Comparison of ENCODE assay signal across 8 cellular contexts in the genomic region with DNA sequence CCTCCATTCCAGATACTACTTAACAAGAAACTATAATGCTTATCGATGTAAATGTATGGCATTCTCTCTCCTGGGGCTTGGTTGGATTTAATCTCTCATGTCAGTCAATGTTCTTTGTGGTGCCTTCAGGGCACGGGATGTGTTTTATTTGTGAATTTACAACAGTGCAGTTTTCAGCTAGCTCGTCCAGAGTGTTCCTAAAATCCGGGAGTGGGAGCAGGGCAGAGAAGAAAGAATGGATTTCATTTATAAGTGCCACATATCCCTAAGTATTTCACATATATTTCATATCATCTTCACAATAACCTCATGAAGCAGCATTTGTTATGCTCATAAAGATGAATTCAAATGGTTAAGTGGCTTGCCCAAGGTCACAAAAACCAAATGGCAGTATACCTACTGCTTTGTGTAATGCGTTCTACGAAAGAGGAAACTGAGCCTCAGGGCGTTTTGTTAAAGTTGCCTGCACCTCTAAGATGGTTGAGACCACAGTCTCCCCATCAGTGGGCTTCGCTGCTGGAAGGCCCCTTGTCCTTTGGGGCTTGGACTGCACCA.
DNase-seq lines count a peak whose midpoint lies in the region; ATAC-seq, FAIRE-seq and TF ChIP-seq lines count a peak whose summit lies in the region.

No MANE protein-coding gene starts in this region.

- H2AFZ ChIP-seq in K562 (ENCODE audit: low read depth, low read length), result peak overlapping the region; percentile 76

- peaks cover 40% of the 10 kb centered on the region for H3K4me1 Mint-ChIP-seq in CD14-positive monocyte

- TF ChIP-seq CTCF in CD14-positive monocyte (IDR thresholded peaks at IDR 0.05) (no peak), K562 (IDR thresholded peaks at IDR 0.05 in 2 of 3, conservative IDR thresholded peaks at IDR 0.05 in 1 of 3; ENCODE audit: insufficient read depth in 2 of 3, low read depth in 1 of 3, low read length in 3 of 3) (no peak)

- H3K9me1 ChIP-seq in K562 (ENCODE audit: control insufficient read depth, insufficient read depth, low read length), result no peaks in the 10 kb centered on the region

- CTCF ChIA-PET in K562 (lab: Yijun Ruan, JAX; ENCODE audit: low intra/inter-chr PET ratio), result interaction anchor here (1.9 to 3.0 kb wide), 4 partner anchors 88 to 331 kb away, joined by 14 to 27 read pairs (median 22); no protein-coding TSS in a partner anchor

- H3K27me3 Mint-ChIP-seq in CD14-positive monocyte (ENCODE audit: low read depth in 3 of 3), result no peaks in the 10 kb centered on the region

- POLR2A ChIA-PET in K562 (lab: Yijun Ruan, JAX), result interaction anchor here (0.7 to 2.1 kb wide), 12 partner anchors 10 to 317 kb away, joined by 3 to 7 read pairs (median 4); no protein-coding TSS in a partner anchor

- H3K27me3 ChIP-seq in K562 (ENCODE audit: control insufficient read depth in 2 of 2, insufficient read depth in 2 of 2, low read length in 2 of 2) (peaks cover 0 to 2% of the 10 kb centered on the region in 2 experiments; a peak in 3 of 5 replicates), mucosa of rectum (ENCODE audit: control insufficient read depth in 2 of 2, insufficient read depth in 2 of 2, low read length in 2 of 2) (no peaks in the 10 kb centered on the region)

- peaks cover 11% of the 10 kb centered on the region for H4K20me1 ChIP-seq in K562 (replicated peaks; ENCODE audit: control insufficient read depth, insufficient read depth, low read length)

- intact Hi-C loops in CD14-positive monocyte (cut with micrococcal nuclease), result loop anchor here in 1 of 2 donors (2.0 kb wide), 1 partner anchor 126 kb away; no protein-coding TSS in a partner anchor
- intact Hi-C loops in K562 (cut with micrococcal nuclease), result loop anchor here (2.0 to 5.0 kb wide), 2 partner anchors 42 to 88 kb away; no protein-coding TSS in a partner anchor
- intact Hi-C loops in head of caudate nucleus (cut with DNase I), result loop anchor here (2.0 to 5.0 kb wide), 2 partner anchors 128 to 294 kb away; no protein-coding TSS in a partner anchor

- peak overlapping the region; percentile 79 to 90; a peak in 1 of 4 replicates for H3K9ac ChIP-seq in K562 (ENCODE audit: insufficient read depth in 1 of 2, low read depth in 2 of 2, low read length in 2 of 2)
- H3K9ac ChIP-seq in mucosa of rectum (ENCODE audit: low read depth in 1 of 2, low read length in 2 of 2), result peak overlapping the region; percentile 60 to 89

- peak overlapping the region; percentile 88 to 97 (median 95) for H3K27ac Mint-ChIP-seq in CD14-positive monocyte

- peak overlapping the region; percentile 77; the same call in 1 of the 2 replicates for H3K4me3 ChIP-seq in K562
- H3K4me3 ChIP-seq in mucosa of rectum (ENCODE audit: low read length in 2 of 2), result peak overlapping the region; percentile 86 to 88

- H3K9me3 ChIP-seq in K562 (replicated peaks; ENCODE audit: control insufficient read depth, insufficient read depth, low read depth, low read length), result no peaks in the 10 kb centered on the region
- no peaks in the 10 kb centered on the region for H3K9me3 ChIP-seq in mucosa of rectum (ENCODE audit: control insufficient read depth in 2 of 2, low read length in 2 of 2)

- no peaks in the 10 kb centered on the region for H3K36me3 ChIP-seq in K562 (ENCODE audit: control insufficient read depth, insufficient read depth, low read length)
- no peaks in the 10 kb centered on the region for H3K36me3 ChIP-seq in mucosa of rectum (ENCODE audit: control insufficient read depth in 2 of 2, insufficient read depth in 2 of 2, low read length in 2 of 2)

- TF ChIP-seq RAD21 in K562 (CRISPR knock-in tag; conservative IDR thresholded peaks at IDR 0.05 in 1 of 2, IDR thresholded peaks at IDR 0.05 in 1 of 2), result no peak

- peak overlapping the region; percentile 43; the same call in 1 of the 3 replicates for H3K27ac ChIP-seq in K562 (ENCODE audit: extremely low read depth, low read depth, low read length)
- H3K27ac ChIP-seq in mucosa of rectum (ENCODE audit: low read depth in 2 of 2, low read length in 2 of 2), result peak overlapping the region; percentile 86 to 92

- H3K4me1 ChIP-seq in K562 (replicated peaks in 1 of 2; ENCODE audit: control insufficient read depth in 2 of 2, insufficient read depth in 2 of 2, low read length in 2 of 2) (peaks cover 11 to 23% of the 10 kb centered on the region in 2 experiments), mucosa of rectum (ENCODE audit: control insufficient read depth in 2 of 2, insufficient read depth in 2 of 2, low read length in 2 of 2) (peaks cover 40% of the 10 kb centered on the region in 2 donors)

- ATAC-seq in GM19467 (IDR thresholded peaks at IDR 0.05; ENCODE audit: unreplicated experiment) (peak; percentile 5), HG03521 (IDR thresholded peaks at IDR 0.05; ENCODE audit: unreplicated experiment) (peak; percentile 1), K562 (no peak)

- no peak for TF ChIP-seq POLR2A in K562 (conservative IDR thresholded peaks at IDR 0.05)

- FAIRE-seq in K562 (lab: Jason Lieb, UNC), result no peak

- no peak for TF ChIP-seq EP300 in K562 (IDR thresholded peaks at IDR 0.05; ENCODE audit: low read length)

- peaks cover 27% of the 10 kb centered on the region for H3K79me2 ChIP-seq in K562 (ENCODE audit: control insufficient read depth, insufficient read depth, low read length)

- in situ Hi-C loops in K562 (cut with MboI), result loop anchor here (10.0 to 25.0 kb wide), 3 partner anchors 126 to 336 kb away; no protein-coding TSS in a partner anchor

- peak overlapping the region; percentile 97 to 98 for H3K4me3 Mint-ChIP-seq in CD14-positive monocyte

- DNase-seq in CD14-positive monocyte (ENCODE audit: low spot score) (no peak), K562 (ENCODE audit: extremely low read depth in 1 of 4, low spot score in 3 of 4) (peak in 1 of 4 experiments; percentile 14), SHP77 (lab: John Stamatoyannopoulos, UW) (no peak), head of caudate nucleus (no peak), NCI-H1694 treated with DMSO at 0.1 percent for 48 hours (lab: John Stamatoyannopoulos, UW) (no peak)

- no TSS peak for BruUV-seq in K562 (replicated peaks; lab: Mats Ljungman, UMichigan)

- H3K4me2 ChIP-seq in K562 (ENCODE audit: insufficient read depth, low read length), result peak overlapping the region; percentile 79

- 10% methylated on average over 8 of the region's 8 CpGs for WGBS in K562 (ENCODE audit: insufficient coverage, low coverage, missing lambda C conversion rate)

- H3K36me3 Mint-ChIP-seq in CD14-positive monocyte, result no peaks in the 10 kb centered on the region

- H3K9me3 Mint-ChIP-seq in CD14-positive monocyte, result no peaks in the 10 kb centered on the region

TF ChIP-seq in K562, 482 proteins besides CTCF, POLR2A, EP300 and RAD21 (continues in another document):
- no peak for TF ChIP-seq SRSF9 (IDR thresholded peaks at IDR 0.05; ENCODE audit: borderline replicate concordance, low read depth, low read length)
